ENCODE assay signal across 8 cellular contexts in the genomic region with DNA sequence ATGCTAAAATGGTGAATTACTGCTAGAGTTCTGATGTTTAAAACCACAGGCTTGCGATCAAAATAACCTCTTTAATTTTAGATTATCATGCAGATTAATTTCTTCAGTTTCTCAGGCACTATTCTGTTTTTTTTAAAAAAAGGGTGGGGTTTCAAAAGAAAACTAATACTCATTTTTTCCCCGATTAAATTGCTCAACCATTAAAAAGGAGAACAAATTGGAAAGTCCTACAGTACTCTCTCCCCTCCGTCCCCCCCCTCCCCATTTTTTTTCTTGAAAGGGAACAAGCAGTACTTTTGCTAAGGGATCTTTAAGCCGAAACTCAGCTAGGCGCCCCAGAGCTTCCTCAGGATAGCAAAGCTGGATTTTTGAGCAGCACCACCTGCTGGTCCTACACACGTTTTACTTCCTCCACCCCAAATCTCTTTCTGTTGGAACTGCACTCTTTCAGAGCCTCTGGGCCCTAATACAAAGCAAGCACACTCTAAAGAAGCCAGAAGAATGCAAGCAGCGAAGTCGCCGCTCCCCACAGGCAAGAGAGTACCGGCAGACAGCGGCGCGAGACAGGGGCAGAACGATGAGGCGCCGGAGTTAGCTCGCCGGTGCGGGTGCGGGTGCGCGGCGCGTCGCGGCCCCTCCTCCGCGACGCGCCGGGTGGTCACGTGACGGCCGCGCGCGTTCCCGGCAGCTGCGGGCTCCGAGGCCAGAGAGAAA. TPM values are rescaled to one million over a fixed set of nuclear protein-coding genes. Genes with fewer than 3 reads are reported as not detected.
DNase-seq lines count a peak whose midpoint lies in the region; ATAC-seq and TF ChIP-seq lines count a peak whose summit lies in the region.

A gene with protein sequence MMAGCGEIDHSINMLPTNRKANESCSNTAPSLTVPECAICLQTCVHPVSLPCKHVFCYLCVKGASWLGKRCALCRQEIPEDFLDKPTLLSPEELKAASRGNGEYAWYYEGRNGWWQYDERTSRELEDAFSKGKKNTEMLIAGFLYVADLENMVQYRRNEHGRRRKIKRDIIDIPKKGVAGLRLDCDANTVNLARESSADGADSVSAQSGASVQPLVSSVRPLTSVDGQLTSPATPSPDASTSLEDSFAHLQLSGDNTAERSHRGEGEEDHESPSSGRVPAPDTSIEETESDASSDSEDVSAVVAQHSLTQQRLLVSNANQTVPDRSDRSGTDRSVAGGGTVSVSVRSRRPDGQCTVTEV (plus strand): TSS at position 687 of the 714 bp plus-strand sequence. CDS start 13,475 bp downstream, outside the sequence.

- peak within 1 kb of the TSS; percentile 94 for H3K9ac ChIP-seq in fibroblast of lung (ENCODE audit: insufficient read depth, low read length)

- peak within 1 kb of the TSS; percentile 95 to 99 (median 98) for H3K27ac Mint-ChIP-seq in naive B cell
- H3K27ac Mint-ChIP-seq in stimulated activated effector memory CD8-positive, alpha-beta T cell treated with anti-CD3 and anti-CD28 coated beads, Interleukin-12 subunit alpha, Interleukin-12 subunit beta, amount 100 ng/mL, for 72 hours = peak within 1 kb of the TSS; percentile 98

- H3K36me3 Mint-ChIP-seq in naive B cell = peaks cover 0 to 14% of the 10 kb centered on the region in 2 donors
- H3K36me3 Mint-ChIP-seq in stimulated activated effector memory CD8-positive, alpha-beta T cell treated with anti-CD3 and anti-CD28 coated beads, Interleukin-12 subunit alpha, Interleukin-12 subunit beta, amount 100 ng/mL, for 72 hours = peaks cover 22% of the 10 kb centered on the region

- H3K4me2 ChIP-seq in PC-9 = peak within 1 kb of the TSS; percentile 92
- peak within 1 kb of the TSS; percentile 95 for H3K4me2 ChIP-seq in fibroblast of lung (ENCODE audit: extremely low read depth, insufficient read depth, low read length)

- TF ChIP-seq CTCF in PC-9 (conservative IDR thresholded peaks at IDR 0.05) (peak; percentile 92), fibroblast of lung (conservative IDR thresholded peaks at IDR 0.05 in 1 of 2, IDR thresholded peaks at IDR 0.05 in 1 of 2; ENCODE audit: low read depth in 1 of 2, low read length in 2 of 2) (peak; percentile 74 to 78)

- H2AFZ ChIP-seq in PC-9 (peak within 1 kb of the TSS; percentile 91), fibroblast of lung (ENCODE audit: low read length) (peak within 1 kb of the TSS; percentile 96)

- DNase-seq in DMS53 treated with DMSO at 0.1 percent for 48 hours (lab: John Stamatoyannopoulos, UW; ENCODE audit: unreplicated experiment) = peak; percentile 70
- peak; percentile 79 for DNase-seq in Jurkat, Clone E6-1 (ENCODE audit: low read depth, low spot score)
- peak; percentile 76 to 77 for DNase-seq in PC-9
- DNase-seq in activated T-helper 1 cell treated with Interleukin-2 at 50 U/mL for 16 hours (ENCODE audit: low read depth) = peak; percentile 55
- DNase-seq in fibroblast of lung (ENCODE audit: low read depth in 2 of 2) = peak; percentile 82 to 90
- DNase-seq in naive B cell = peak; percentile 77
- no peak for DNase-seq in stimulated activated effector memory CD8-positive, alpha-beta T cell treated with anti-CD3 and anti-CD28 coated beads, Interleukin-12 subunit alpha, Interleukin-12 subunit beta, amount 100 ng/mL, for 72 hours (ENCODE audit: low spot score in 2 of 2)

- H3K9me2 ChIP-seq in PC-9 (ENCODE audit: insufficient read depth) = no peaks in the 10 kb centered on the region

- H3K9me3 Mint-ChIP-seq in naive B cell = no peaks in the 10 kb centered on the region
- H3K9me3 Mint-ChIP-seq in stimulated activated effector memory CD8-positive, alpha-beta T cell treated with anti-CD3 and anti-CD28 coated beads, Interleukin-12 subunit alpha, Interleukin-12 subunit beta, amount 100 ng/mL, for 72 hours = no peaks in the 10 kb centered on the region

- H3K4me1 ChIP-seq in PC-9 (replicated peaks; ENCODE audit: insufficient read depth) (peaks cover 30% of the 10 kb centered on the region), fibroblast of lung (ENCODE audit: control insufficient read depth, extremely low read depth, insufficient read depth, low read length) (no peaks in the 10 kb centered on the region)

- H3F3A ChIP-seq in PC-9 (ENCODE audit: insufficient read depth, low read depth) = peaks cover 7% of the 10 kb centered on the region; the same call in 1 of the 2 replicates

- H3K27me3 ChIP-seq in PC-9 (ENCODE audit: insufficient read depth, low read depth) (no peaks in the 10 kb centered on the region), fibroblast of lung (ENCODE audit: control insufficient read depth, insufficient read depth, low read length) (no peaks in the 10 kb centered on the region)

- H3K9me3 ChIP-seq in PC-9 (ENCODE audit: insufficient read depth, low read depth) (no peaks in the 10 kb centered on the region), fibroblast of lung (ENCODE audit: control insufficient read depth, insufficient read depth, low read depth, low read length) (no peaks in the 10 kb centered on the region)

- BruUV-seq in PC-9 (replicated peaks; lab: Mats Ljungman, UMichigan) = TSS peak; percentile 71

- H4K20me1 ChIP-seq in PC-9 (ENCODE audit: insufficient read depth) (peaks cover 10% of the 10 kb centered on the region), fibroblast of lung (ENCODE audit: control insufficient read depth, extremely low read depth, insufficient read depth, low read length) (peaks cover 2% of the 10 kb centered on the region)

- H3K79me2 ChIP-seq in PC-9 (ENCODE audit: low read depth) (peaks cover 46% of the 10 kb centered on the region), fibroblast of lung (ENCODE audit: control insufficient read depth, insufficient read depth, low read length) (peaks cover 43% of the 10 kb centered on the region)

- H3K36me3 ChIP-seq in PC-9 (ENCODE audit: low read depth) (peaks cover 12% of the 10 kb centered on the region; the same call in 1 of the 2 replicates), fibroblast of lung (ENCODE audit: control insufficient read depth, insufficient read depth, low read length) (no peaks in the 10 kb centered on the region)

- intact Hi-C loops in PC-9 (cut with micrococcal nuclease; ENCODE audit: unreplicated experiment) = loop anchor here (10.0 kb wide), 1 partner anchor 1482 kb away; no protein-coding TSS in a partner anchor

- peak within 1 kb of the TSS; percentile 79 for H3K4me3 ChIP-seq in Jurkat, Clone E6-1 (ENCODE audit: low read length)
- H3K4me3 ChIP-seq in PC-9 (peak within 1 kb of the TSS; percentile 65), fibroblast of lung (replicated peaks in 1 of 4; ENCODE audit: control extremely low read depth in 1 of 4, insufficient read depth in 1 of 4, low read depth in 3 of 4, low read length in 4 of 4) (peak within 1 kb of the TSS; percentile 69 to 91 (median 74))

- no peaks in the 10 kb centered on the region for H3K27me3 Mint-ChIP-seq in naive B cell

- CTCF ChIA-PET in PC-9 (lab: Charles Lee) = interaction anchor here (0.6 to 1.3 kb wide), 12 partner anchors 19 to 1280 kb away, joined by 3 to 10 read pairs (median 4); no protein-coding TSS in a partner anchor

- peak within 1 kb of the TSS; percentile 92 to 100 (median 98) for H3K4me3 Mint-ChIP-seq in naive B cell
- peak within 1 kb of the TSS; percentile 91 for H3K4me3 Mint-ChIP-seq in stimulated activated effector memory CD8-positive, alpha-beta T cell treated with anti-CD3 and anti-CD28 coated beads, Interleukin-12 subunit alpha, Interleukin-12 subunit beta, amount 100 ng/mL, for 72 hours

- peaks cover 26 to 42% (median 32%) of the 10 kb centered on the region in 3 donors for H3K4me1 Mint-ChIP-seq in naive B cell
- H3K4me1 Mint-ChIP-seq in stimulated activated effector memory CD8-positive, alpha-beta T cell treated with anti-CD3 and anti-CD28 coated beads, Interleukin-12 subunit alpha, Interleukin-12 subunit beta, amount 100 ng/mL, for 72 hours = peaks cover 13% of the 10 kb centered on the region

- POLR2A ChIA-PET in PC-9 (lab: Charles Lee; ENCODE audit: unreplicated experiment) = interaction anchor here (0.6 to 0.7 kb wide), 4 partner anchors 1267 to 1394 kb away, joined by 3 to 7 read pairs (median 6); no protein-coding TSS in a partner anchor

- peak within 1 kb of the TSS; percentile 85 for H3K27ac ChIP-seq in PC-9
- peak within 1 kb of the TSS; percentile 92 for H3K27ac ChIP-seq in fibroblast of lung (ENCODE audit: insufficient read depth, low read length)

- ATAC-seq in GM21717 (IDR thresholded peaks at IDR 0.05; ENCODE audit: unreplicated experiment) = peak; percentile 85
- peak; percentile 74 to 76 for ATAC-seq in naive B cell (ENCODE audit: low read depth in 2 of 2)
- ATAC-seq in stimulated activated effector memory CD8-positive, alpha-beta T cell treated with anti-CD3 and anti-CD28 coated beads, Interleukin-12 subunit alpha, Interleukin-12 subunit beta, amount 100 ng/mL, for 72 hours = peak; percentile 85

RNA-seq across cellular contexts. Expression of the gene that starts here (rescaled TPM):
- polyA plus RNA-seq in Jurkat, Clone E6-1 (2012; ENCODE audit: insufficient read depth, insufficient read length) = 11.5 TPM
- total RNA-seq in PC-9 (2021) = 26.0 and 28.6 TPM in 2 replicates
- total RNA-seq in fibroblast of lung = 59.9 and 61.9 TPM in 2 replicates
- 34.6 and 50.9 TPM in 2 replicates for polyA plus RNA-seq in fibroblast of lung
- 23.1 and 32.1 TPM in 2 replicates for polyA plus RNA-seq in fibroblast of lung (2012)
- polyA minus RNA-seq in fibroblast of lung (ENCODE audit: low replicate concordance) = 6.4 and 7.7 TPM in 2 replicates
- polyA plus RNA-seq in naive B cell (ENCODE audit: low read depth in 6 of 6) = 10 to 100 TPM; 19.0 to 27.6 (median 21.6) TPM

Comparison
In these comparisons a context has a peak if more than half of its experiments do, and no peak if none do; other contexts are left out.
1. DNase-seq: peak in DMS53 treated with DMSO at 0.1 percent for 48 hours (single experiment), Jurkat, Clone E6-1 (single experiment), PC-9 (2 of 2), activated T-helper 1 cell treated with Interleukin-2 at 50 U/mL for 16 hours (single experiment), fibroblast of lung (2 of 2) and naive B cell (single experiment); none in stimulated activated effector memory CD8-positive, alpha-beta T cell treated with anti-CD3 and anti-CD28 coated beads, Interleukin-12 subunit alpha, Interleukin-12 subunit beta, amount 100 ng/mL, for 72 hours (0 of 2).
2. Peak in every context shown above with its lines, with median percentiles within 50 percentile points of each other: ATAC-seq and H3K4me3 ChIP-seq.